ENCODE assay signal across 10 cellular contexts in the genomic region with DNA sequence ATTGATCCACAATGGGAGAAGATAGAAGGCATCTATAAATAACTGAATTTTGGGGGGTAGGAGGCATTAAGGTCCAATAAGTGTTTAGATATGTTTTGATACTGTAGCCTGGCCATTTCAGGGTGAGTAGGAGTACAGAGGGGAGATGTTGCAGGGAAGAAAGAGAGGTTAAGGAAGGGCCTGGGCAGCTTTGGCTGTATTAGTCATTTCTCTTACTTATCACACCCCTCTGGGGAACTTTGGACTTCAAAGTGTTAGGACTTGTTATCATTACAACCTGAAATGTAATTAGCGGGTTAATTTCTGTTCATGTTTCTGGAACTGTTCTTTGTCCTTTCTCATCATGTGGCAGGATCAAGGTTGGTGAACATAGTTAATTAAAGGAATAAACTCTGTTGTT. TPM values are rescaled to one million over a fixed set of nuclear protein-coding genes. Genes with fewer than 3 reads are reported as not detected.
DNase-seq lines count a peak whose midpoint lies in the region; ATAC-seq, FAIRE-seq and TF ChIP-seq lines count a peak whose summit lies in the region.
"Had no signal": no experiment of that assay in that cellular context is flagged by ENCODE, and none has a peak within 500 bp of the region (broad histone marks: within the 10 kb centered on the region; RNA-seq: fewer than 3 reads in every experiment).

No MANE protein-coding gene starts in this region.

- peak overlapping the region; percentile 2 for H3K4me3 Mint-ChIP-seq in T-helper 1 cell treated with Interleukin-12 subunit alpha and Interleukin-12 subunit beta and Interleukin-4 antibody, amounts not matched to agents 30 μg/mL and 1 μg/mL, for 36 hours
- H3K4me3 Mint-ChIP-seq in activated CD8-positive, alpha-beta T cell treated with anti-CD3 and anti-CD28 coated beads, Interleukin-2, amount 10 ng/mL, durations not matched to agents 7 days and 5 days = no peak overlapping the region
- H3K4me3 Mint-ChIP-seq in stimulated activated memory B cell treated with anti-CD40 and anti-IgM and Interleukin-4, amounts not matched to agents 10 μg/mL and 1 μg/mL and 100 μg/mL, for 72 hours = peak overlapping the region; percentile 4

- no peak for TF ChIP-seq POLR2A in lower leg skin (IDR thresholded peaks at IDR 0.05)

- no peaks in the 10 kb centered on the region for H3K36me3 ChIP-seq in kidney (ENCODE audit: control insufficient read depth in 1 of 2, insufficient read depth in 2 of 2, low read length in 2 of 2)

- WGBS in lower leg skin, 2 donors = 41 to 59% methylated on average over 1 of the region's 1 CpG

- ATAC-seq in activated CD8-positive, alpha-beta T cell treated with anti-CD3 and anti-CD28 coated beads, Interleukin-2, amount 10 ng/mL, durations not matched to agents 7 days and 5 days = no peak
- ATAC-seq in stimulated activated memory B cell treated with anti-CD40 and anti-IgM and Interleukin-4, amounts not matched to agents 10 μg/mL and 1 μg/mL and 100 μg/mL, for 72 hours = no peak
- ATAC-seq in HG03159 (IDR thresholded peaks at IDR 0.05; ENCODE audit: unreplicated experiment) = no peak

- H3K27me3 Mint-ChIP-seq in T-helper 1 cell treated with Interleukin-12 subunit alpha and Interleukin-12 subunit beta and Interleukin-4 antibody, amounts not matched to agents 30 μg/mL and 1 μg/mL, for 36 hours (ENCODE audit: low read depth) = no peaks in the 10 kb centered on the region
- H3K27me3 Mint-ChIP-seq in activated CD8-positive, alpha-beta T cell treated with anti-CD3 and anti-CD28 coated beads, Interleukin-2, amount 10 ng/mL, durations not matched to agents 7 days and 5 days (ENCODE audit: low read depth) = no peaks in the 10 kb centered on the region
- no peaks in the 10 kb centered on the region for H3K27me3 Mint-ChIP-seq in stimulated activated memory B cell treated with anti-CD40 and anti-IgM and Interleukin-4, amounts not matched to agents 10 μg/mL and 1 μg/mL and 100 μg/mL, for 72 hours

- H3K4me3 ChIP-seq in kidney (ENCODE audit: low read length in 2 of 2) (peak overlapping the region in 1 of 2 donors; percentile 7), lower leg skin (ENCODE audit: low read depth, poor library complexity, severe bottlenecking) (no peak overlapping the region)

- peaks cover 8% of the 10 kb centered on the region for H3K36me3 Mint-ChIP-seq in T-helper 1 cell treated with Interleukin-12 subunit alpha and Interleukin-12 subunit beta and Interleukin-4 antibody, amounts not matched to agents 30 μg/mL and 1 μg/mL, for 36 hours (ENCODE audit: low read depth)
- H3K36me3 Mint-ChIP-seq in activated CD8-positive, alpha-beta T cell treated with anti-CD3 and anti-CD28 coated beads, Interleukin-2, amount 10 ng/mL, durations not matched to agents 7 days and 5 days (ENCODE audit: low read depth) = peaks cover 19% of the 10 kb centered on the region
- H3K36me3 Mint-ChIP-seq in stimulated activated memory B cell treated with anti-CD40 and anti-IgM and Interleukin-4, amounts not matched to agents 10 μg/mL and 1 μg/mL and 100 μg/mL, for 72 hours = peaks cover 17% of the 10 kb centered on the region

- no peak for TF ChIP-seq CTCF in kidney (IDR thresholded peaks at IDR 0.05; ENCODE audit: borderline replicate concordance, extremely low read depth, insufficient read depth)
- TF ChIP-seq CTCF in lower leg skin (IDR thresholded peaks at IDR 0.05) = no peak

- H3K27ac Mint-ChIP-seq in T-helper 1 cell treated with Interleukin-12 subunit alpha and Interleukin-12 subunit beta and Interleukin-4 antibody, amounts not matched to agents 30 μg/mL and 1 μg/mL, for 36 hours = peak overlapping the region; percentile 62
- peak overlapping the region; percentile 15 for H3K27ac Mint-ChIP-seq in activated CD8-positive, alpha-beta T cell treated with anti-CD3 and anti-CD28 coated beads, Interleukin-2, amount 10 ng/mL, durations not matched to agents 7 days and 5 days
- H3K27ac Mint-ChIP-seq in stimulated activated memory B cell treated with anti-CD40 and anti-IgM and Interleukin-4, amounts not matched to agents 10 μg/mL and 1 μg/mL and 100 μg/mL, for 72 hours = peak overlapping the region; percentile 85

- POLR2A ChIA-PET in activated CD8-positive, alpha-beta T cell treated with anti-CD3 and anti-CD28 coated beads, Interleukin-2, amount 10 ng/mL, durations not matched to agents 7 days and 5 days (lab: Charles Lee) = no interaction called here

- no peaks in the 10 kb centered on the region for H3K9me3 ChIP-seq in kidney (ENCODE audit: control insufficient read depth in 1 of 2, low read length in 2 of 2)

- H3K4me1 ChIP-seq in kidney (ENCODE audit: control insufficient read depth in 1 of 2, insufficient read depth in 1 of 2, low read depth in 1 of 2, low read length in 2 of 2) = peaks cover 60 to 80% of the 10 kb centered on the region in 2 donors

- DNase-seq in T-helper 1 cell = no peak
- DNase-seq in activated CD8-positive, alpha-beta T cell treated with anti-CD3 and anti-CD28 coated beads, Interleukin-2, amount 10 ng/mL, durations not matched to agents 7 days and 5 days = no peak
- DNase-seq in kidney = no peak
- no peak for DNase-seq in mucosa of gallbladder (ENCODE audit: low spot score)
- no peak for DNase-seq in lower leg skin (ENCODE audit: low spot score in 2 of 2)
- DNase-seq: head of caudate nucleus had no signal

- H3K4me1 Mint-ChIP-seq in T-helper 1 cell treated with Interleukin-12 subunit alpha and Interleukin-12 subunit beta and Interleukin-4 antibody, amounts not matched to agents 30 μg/mL and 1 μg/mL, for 36 hours (ENCODE audit: low read depth) = peaks cover 75% of the 10 kb centered on the region
- H3K4me1 Mint-ChIP-seq in activated CD8-positive, alpha-beta T cell treated with anti-CD3 and anti-CD28 coated beads, Interleukin-2, amount 10 ng/mL, durations not matched to agents 7 days and 5 days (ENCODE audit: low read depth) = peaks cover 63% of the 10 kb centered on the region
- peaks cover 98% of the 10 kb centered on the region for H3K4me1 Mint-ChIP-seq in stimulated activated memory B cell treated with anti-CD40 and anti-IgM and Interleukin-4, amounts not matched to agents 10 μg/mL and 1 μg/mL and 100 μg/mL, for 72 hours

- no peak overlapping the region for H3K9ac ChIP-seq in kidney (ENCODE audit: low read length in 2 of 2)

- H3K27ac ChIP-seq in kidney (ENCODE audit: low read depth in 2 of 2, low read length in 2 of 2) = peak overlapping the region; percentile 62 to 77

- H3K9me3 Mint-ChIP-seq in T-helper 1 cell treated with Interleukin-12 subunit alpha and Interleukin-12 subunit beta and Interleukin-4 antibody, amounts not matched to agents 30 μg/mL and 1 μg/mL, for 36 hours = no peaks in the 10 kb centered on the region
- no peaks in the 10 kb centered on the region for H3K9me3 Mint-ChIP-seq in activated CD8-positive, alpha-beta T cell treated with anti-CD3 and anti-CD28 coated beads, Interleukin-2, amount 10 ng/mL, durations not matched to agents 7 days and 5 days (ENCODE audit: insufficient read depth)
- no peaks in the 10 kb centered on the region for H3K9me3 Mint-ChIP-seq in stimulated activated memory B cell treated with anti-CD40 and anti-IgM and Interleukin-4, amounts not matched to agents 10 μg/mL and 1 μg/mL and 100 μg/mL, for 72 hours

- no peak for FAIRE-seq in kidney (lab: Jason Lieb, UNC)
- FAIRE-seq: A204.1 had no signal

- CTCF ChIA-PET in activated CD8-positive, alpha-beta T cell treated with anti-CD3 and anti-CD28 coated beads, Interleukin-2, amount 10 ng/mL, durations not matched to agents 7 days and 5 days (lab: Charles Lee) = no interaction called here

- intact Hi-C loops in kidney (cut with DNase I) = no loop called here
- intact Hi-C loops in lower leg skin (cut with DNase I; ENCODE audit: low total_unique reads) = no loop called here

RNA-seq across cellular contexts. Expression of gene SUSD6, which starts 40.3 kb away (rescaled TPM):
- total RNA-seq in activated CD8-positive, alpha-beta T cell treated with anti-CD3 and anti-CD28 coated beads, Interleukin-2, amount 10 ng/mL, durations not matched to agents 7 days and 5 days = 10 to 100 TPM; 40.0 to 43.1 TPM
- total RNA-seq in kidney (84.2 TPM), mucosa of gallbladder (85.1 TPM), lower leg skin (10 to 100 TPM; 35.5 to 56.7 (median 51.0) TPM)
- polyA plus RNA-seq in kidney (ENCODE audit: insufficient read depth, low read depth, low replicate concordance) = 14.3 TPM

Comparison
In these comparisons a context has a peak if more than half of its experiments do, and no peak if none do; other contexts are left out.
1. H3K27ac Mint-ChIP-seq: peak in every context shown above with its lines; median percentile 85 in stimulated activated memory B cell treated with anti-CD40 and anti-IgM and Interleukin-4, amounts not matched to agents 10 μg/mL and 1 μg/mL and 100 μg/mL, for 72 hours; 62 in T-helper 1 cell treated with Interleukin-12 subunit alpha and Interleukin-12 subunit beta and Interleukin-4 antibody, amounts not matched to agents 30 μg/mL and 1 μg/mL, for 36 hours; 15 in activated CD8-positive, alpha-beta T cell treated with anti-CD3 and anti-CD28 coated beads, Interleukin-2, amount 10 ng/mL, durations not matched to agents 7 days and 5 days.